ENCODE assay signal across 8 cellular contexts in the genomic region with DNA sequence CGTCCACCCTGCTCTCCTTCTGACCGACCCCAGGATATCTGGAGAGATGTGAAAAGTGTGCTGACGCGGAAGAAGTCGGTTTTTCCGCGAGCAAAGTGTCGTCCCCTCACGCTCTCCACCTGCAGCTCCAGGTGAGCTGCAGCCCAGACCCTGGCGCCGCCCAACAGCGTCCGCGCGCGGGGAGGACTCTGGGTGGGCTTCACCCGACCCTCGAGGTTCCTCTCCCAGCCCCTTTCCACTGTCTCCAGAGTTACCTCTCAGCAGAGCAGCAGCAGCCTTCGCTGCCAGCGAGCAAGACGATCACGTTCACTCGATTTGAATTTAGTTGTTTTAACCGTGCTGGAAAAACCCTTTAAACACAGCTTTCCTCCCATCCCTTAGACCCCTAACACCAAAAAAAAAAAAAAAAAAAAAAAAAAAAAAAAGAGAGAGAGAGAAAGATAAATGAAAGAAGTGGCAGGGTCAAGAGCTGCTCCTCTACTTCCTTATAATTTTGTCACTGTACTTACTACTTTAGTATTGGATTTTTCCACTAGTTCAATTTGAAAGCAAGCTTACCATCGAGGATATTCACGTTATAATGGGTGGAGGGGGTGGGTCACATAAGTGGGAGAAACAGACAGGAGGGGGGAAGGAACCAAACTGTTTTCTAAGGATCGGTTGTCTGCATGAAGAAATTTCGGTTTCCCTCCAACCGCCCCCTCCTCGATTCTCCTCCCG. TPM values are rescaled to one million over a fixed set of nuclear protein-coding genes. Genes with fewer than 3 reads are reported as not detected.
DNase-seq lines count a peak whose midpoint lies in the region; ATAC-seq and TF ChIP-seq lines count a peak whose summit lies in the region.

No MANE protein-coding gene starts in this region.

- H2AFZ ChIP-seq in DND-41 (ENCODE audit: low read depth, low read length): peak overlapping the region; percentile 96
- no peak overlapping the region for H2AFZ ChIP-seq in OCI-LY1 (ENCODE audit: low read length)

- H3K4me1 ChIP-seq in DND-41 (ENCODE audit: insufficient read depth, low read length) (peaks cover 19% of the 10 kb centered on the region), OCI-LY1 (ENCODE audit: insufficient read depth, low read length, severe bottlenecking) (peaks cover 26% of the 10 kb centered on the region), ectodermal cell (ENCODE audit: control insufficient read depth, insufficient read depth, low read length) (peaks cover 13% of the 10 kb centered on the region), mesendoderm (ENCODE audit: control insufficient read depth, low read depth, low read length) (no peaks in the 10 kb centered on the region), uterus (no peaks in the 10 kb centered on the region)

- H3K23ac ChIP-seq in mesendoderm (ENCODE audit: low read length): no peak overlapping the region

- no peaks in the 10 kb centered on the region for H4K20me1 ChIP-seq in DND-41 (ENCODE audit: insufficient read depth, low read length)
- no peaks in the 10 kb centered on the region for H4K20me1 ChIP-seq in OCI-LY1 (ENCODE audit: insufficient read depth, low read length)

- no peaks in the 10 kb centered on the region for H3K9me3 ChIP-seq in DND-41 (ENCODE audit: insufficient read depth, low read length, severe bottlenecking)
- H3K9me3 ChIP-seq in OCI-LY1 (ENCODE audit: low read length): no peaks in the 10 kb centered on the region
- H3K9me3 ChIP-seq in ectodermal cell (ENCODE audit: control insufficient read depth, low read length): no peaks in the 10 kb centered on the region
- H3K9me3 ChIP-seq in uterus: no peaks in the 10 kb centered on the region

- DNase-seq in DND-41 (no peak), mesendoderm (no peak), uterus (peak in 1 of 2 donors; percentile 42), SW480 (ENCODE audit: low spot score) (no peak)

- H4K5ac ChIP-seq in mesendoderm (ENCODE audit: low read length): no peak overlapping the region

- no peaks in the 10 kb centered on the region for H3K79me2 ChIP-seq in DND-41 (ENCODE audit: insufficient read depth, low read length)
- H3K79me2 ChIP-seq in OCI-LY1 (ENCODE audit: insufficient read depth, low read length): peaks cover 10% of the 10 kb centered on the region
- no peaks in the 10 kb centered on the region for H3K79me2 ChIP-seq in mesendoderm (ENCODE audit: control insufficient read depth, insufficient read depth, low read length)

- ATAC-seq in DND-41 (ENCODE audit: insufficient read depth, low read depth): peak; percentile 14
- peak; percentile 1 for ATAC-seq in GM21619 (IDR thresholded peaks at IDR 0.05; ENCODE audit: unreplicated experiment)
- ATAC-seq in GM18861 (IDR thresholded peaks at IDR 0.05; ENCODE audit: unreplicated experiment): no peak

- H2BK5ac ChIP-seq in mesendoderm (ENCODE audit: low read length): no peak overlapping the region

- H3K9ac ChIP-seq in DND-41 (ENCODE audit: low read depth, low read length): peak overlapping the region; percentile 71
- H3K9ac ChIP-seq in OCI-LY1 (ENCODE audit: low read length): peak overlapping the region; percentile 70
- peak overlapping the region; percentile 70 for H3K9ac ChIP-seq in mesendoderm (ENCODE audit: low read length)

- H3K79me1 ChIP-seq in mesendoderm (ENCODE audit: low read length): no peaks in the 10 kb centered on the region

- H2BK15ac ChIP-seq in mesendoderm (replicated peaks; ENCODE audit: low read depth): no peak overlapping the region

- H3K27ac ChIP-seq in DND-41 (ENCODE audit: low read length) (peak overlapping the region; percentile 69; the same call in 1 of the 2 replicates), OCI-LY1 (ENCODE audit: low read depth, low read length, poor library complexity, severe bottlenecking) (peak overlapping the region; percentile 40), ectodermal cell (ENCODE audit: insufficient read depth, low read depth, low read length, poor library complexity, severe bottlenecking) (no peak overlapping the region), mesendoderm (ENCODE audit: low read depth, low read length) (no peak overlapping the region), uterus (peak overlapping the region; percentile 92 to 96)

- peak overlapping the region; percentile 82 for H3K56ac ChIP-seq in mesendoderm (ENCODE audit: low read length)

- no peaks in the 10 kb centered on the region for H3F3A ChIP-seq in OCI-LY1 (ENCODE audit: insufficient read depth, low read length)

- H3K36me3 ChIP-seq in DND-41 (ENCODE audit: insufficient read depth, low read length): no peaks in the 10 kb centered on the region
- no peaks in the 10 kb centered on the region for H3K36me3 ChIP-seq in OCI-LY1 (ENCODE audit: insufficient read depth, low read length)
- no peaks in the 10 kb centered on the region for H3K36me3 ChIP-seq in ectodermal cell (ENCODE audit: control insufficient read depth, insufficient read depth, low read length)
- H3K36me3 ChIP-seq in mesendoderm (ENCODE audit: control insufficient read depth, insufficient read depth, low read length): no peaks in the 10 kb centered on the region
- no peaks in the 10 kb centered on the region for H3K36me3 ChIP-seq in uterus

- no peak overlapping the region for H2BK120ac ChIP-seq in mesendoderm (ENCODE audit: low read depth, low read length)

- no peaks in the 10 kb centered on the region for H3K9me2 ChIP-seq in OCI-LY1 (ENCODE audit: low read depth, low read length)

- intact Hi-C loops in uterus (cut with DNase I; ENCODE audit: low total_unique reads): no loop called here

- no peak overlapping the region for H2AK5ac ChIP-seq in mesendoderm (ENCODE audit: low read length)

- peak overlapping the region; percentile 91 for H3K4me2 ChIP-seq in DND-41 (ENCODE audit: insufficient read depth, low read length)
- peak overlapping the region; percentile 60 for H3K4me2 ChIP-seq in OCI-LY1 (ENCODE audit: low read length)
- peak overlapping the region; percentile 99 for H3K4me2 ChIP-seq in mesendoderm (ENCODE audit: low read length)

- TF ChIP-seq CTCF in DND-41 (IDR thresholded peaks at IDR 0.05; ENCODE audit: borderline replicate concordance, extremely low read depth, low read length, poor library complexity, severe bottlenecking) (no peak), OCI-LY1 (IDR thresholded peaks at IDR 0.05; ENCODE audit: low read length) (no peak), uterus (IDR thresholded peaks at IDR 0.05) (no peak)

- 0 to 1% methylated on average over 30 to 31 of the region's 31 CpGs for WGBS in ectodermal cell, 2 experiments
- no CpG with 5 or more reads among the region's 31 CpGs for WGBS in mesendoderm (ENCODE audit: extremely low coverage, insufficient coverage, low lambda C conversion rate)

- H3K4ac ChIP-seq in mesendoderm (ENCODE audit: low read depth, low read length): no peak overlapping the region

- H4K8ac ChIP-seq in mesendoderm (ENCODE audit: low read depth, low read length): no peak overlapping the region

- H3K18ac ChIP-seq in mesendoderm (ENCODE audit: low read length): no peak overlapping the region

- TF ChIP-seq POLR2A in uterus (IDR thresholded peaks at IDR 0.05): no peak

- peaks cover 18% of the 10 kb centered on the region for H3K27me3 ChIP-seq in DND-41 (ENCODE audit: insufficient read depth, low read length, poor library complexity)
- no peaks in the 10 kb centered on the region for H3K27me3 ChIP-seq in OCI-LY1 (ENCODE audit: insufficient read depth, low read length)
- peaks cover 81% of the 10 kb centered on the region for H3K27me3 ChIP-seq in ectodermal cell (ENCODE audit: control insufficient read depth, insufficient read depth, low read length, poor library complexity, severe bottlenecking)
- H3K27me3 ChIP-seq in mesendoderm (ENCODE audit: insufficient read depth, low read length, poor library complexity): peaks cover 10% of the 10 kb centered on the region
- H3K27me3 ChIP-seq in uterus: no peaks in the 10 kb centered on the region

- H3K4me3 ChIP-seq in DND-41 (ENCODE audit: low read depth in 1 of 2, low read length in 2 of 2) (peak overlapping the region; percentile 44 to 89; a peak in 3 of 4 replicates), OCI-LY1 (ENCODE audit: low read depth, low read length, poor library complexity, severe bottlenecking) (peak overlapping the region; percentile 64), ectodermal cell (ENCODE audit: insufficient read depth, low read depth, low read length) (peak overlapping the region; percentile 59), mesendoderm (ENCODE audit: low read length) (peak overlapping the region; percentile 77), uterus (peak overlapping the region; percentile 92 to 93)

RNA-seq across cellular contexts. Expression of a gene that starts 0.8 kb away (rescaled TPM):
- polyA plus RNA-seq in ectodermal cell (2013, experiment 1 of 4): 0.52 TPM
- polyA plus RNA-seq in ectodermal cell (2013, experiment 2 of 4): 0.30 TPM
- polyA plus RNA-seq in ectodermal cell (2013, experiment 3 of 4): 0.37 TPM
- 0.28 TPM for polyA plus RNA-seq in ectodermal cell (2013, experiment 4 of 4)
- polyA plus RNA-seq in mesendoderm (2013, experiment 1 of 2): 0.44 TPM
- polyA plus RNA-seq in mesendoderm (2013, experiment 2 of 2): 0.80 TPM
- total RNA-seq in uterus: 10 to 100 TPM in 3 of 4 donors, 1 to 10 TPM in 1; 10.0 to 46.7 (median 12.5) TPM

Comparison
In these comparisons a context has a peak if more than half of its experiments do, and no peak if none do; other contexts are left out.
1. H3K27ac ChIP-seq: peak in DND-41 (single experiment), OCI-LY1 (single experiment) and uterus (2 of 2); none in ectodermal cell (single experiment) and mesendoderm (single experiment).
2. Peak in every context shown above with its lines, with median percentiles within 50 percentile points of each other: H3K4me2 ChIP-seq, H3K4me3 ChIP-seq and H3K9ac ChIP-seq.